In the genomic region with DNA sequence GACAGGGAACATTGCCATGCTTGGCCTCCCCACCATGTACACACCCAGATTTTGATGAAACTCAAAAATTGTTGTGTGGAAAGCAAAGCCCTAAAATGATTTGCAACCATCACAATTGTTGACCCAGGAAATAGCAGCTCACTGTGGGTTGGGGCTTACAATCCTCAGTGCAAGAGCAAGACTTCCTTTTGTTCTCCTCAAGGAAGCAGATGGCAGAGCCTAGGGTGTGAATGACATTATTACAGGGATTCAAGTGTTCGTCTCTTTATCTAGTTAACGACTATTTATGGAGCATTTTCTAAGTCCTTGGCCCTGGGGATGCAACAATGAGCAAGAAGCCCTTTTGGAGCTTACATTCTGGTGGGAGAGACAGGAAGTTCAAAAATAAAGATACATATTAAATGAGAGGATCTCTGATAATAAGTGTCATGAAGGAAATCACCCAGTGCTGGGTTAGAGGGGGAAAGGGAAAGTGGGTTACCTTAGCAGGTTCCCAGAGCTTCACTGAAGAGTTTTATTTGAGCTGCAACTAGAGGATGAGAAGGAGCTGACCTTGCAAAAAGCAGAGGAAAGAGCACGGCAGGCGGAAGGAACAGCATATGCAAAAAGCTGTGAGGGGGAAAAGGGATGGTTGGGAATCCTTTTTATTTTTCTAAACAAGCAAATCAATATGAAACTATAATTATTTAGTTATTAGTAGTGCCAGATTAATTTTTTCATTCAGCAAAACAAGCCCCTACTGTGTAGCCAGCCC, we compare ENCODE assay signal across 12 cellular contexts. TPM values are rescaled to one million over a fixed set of nuclear protein-coding genes. Genes with fewer than 3 reads are reported as not detected.
A peak's percentile ranks its signal among the peaks of the same experiment; 100 is the strongest.
DNase-seq lines count a peak whose midpoint lies in the region; ATAC-seq and TF ChIP-seq lines count a peak whose summit lies in the region.
"Had no signal": no experiment of that assay in that cellular context is flagged by ENCODE, and none has a peak within 500 bp of the region (broad histone marks: within the 10 kb centered on the region; RNA-seq: fewer than 3 reads in every experiment).

No MANE protein-coding gene starts in this region.

- H3K27me3 ChIP-seq in H9 (ENCODE audit: insufficient read depth, low read length) (no peaks in the 10 kb centered on the region), mesendoderm (ENCODE audit: insufficient read depth, low read length, poor library complexity) (no peaks in the 10 kb centered on the region)
- H3K27me3 ChIP-seq: brain microvascular endothelial cell, sigmoid colon had no signal

- H3K23ac ChIP-seq in H9 (ENCODE audit: insufficient read length, low read depth, low read length), result no peak overlapping the region
- no peak overlapping the region for H3K23ac ChIP-seq in mesendoderm (ENCODE audit: low read length)

- H3K36me3 Mint-ChIP-seq in H9 (ENCODE audit: insufficient read depth in 1 of 3, low read depth in 3 of 3) (no peaks in the 10 kb centered on the region), T-cell (no peaks in the 10 kb centered on the region)

- H3K4me1 Mint-ChIP-seq in H9 (peaks cover 63 to 72% of the 10 kb centered on the region in 2 experiments), T-cell (peaks cover 91 to 95% (median 95%) of the 10 kb centered on the region in 3 donors)

- no peak overlapping the region for H2BK15ac ChIP-seq in H9 (ENCODE audit: low read depth, low read length)
- H2BK15ac ChIP-seq in mesendoderm (replicated peaks; ENCODE audit: low read depth), result no peak overlapping the region

- POLR2A ChIA-PET in T-cell (lab: Charles Lee), result interaction anchor here in 1 of 2 donors (0.5 kb wide), 1 partner anchor 43 kb away, joined by 5 read pairs; no protein-coding TSS in a partner anchor

- TF ChIP-seq CTCF in H9 (conservative IDR thresholded peaks at IDR 0.05), result no peak

- H3K27ac Mint-ChIP-seq in H9, result peak overlapping the region; percentile 71 to 99 (median 95)
- peak overlapping the region; percentile 87 to 93 for H3K27ac Mint-ChIP-seq in T-cell

- H2AFZ ChIP-seq in H9 (ENCODE audit: low read length), result no peak overlapping the region

- H3K36me3 ChIP-seq in mesendoderm (ENCODE audit: control insufficient read depth, insufficient read depth, low read length), result no peaks in the 10 kb centered on the region
- H3K36me3 ChIP-seq: brain microvascular endothelial cell, sigmoid colon had no signal

- no peaks in the 10 kb centered on the region for H3K23me2 ChIP-seq in H9 (ENCODE audit: insufficient read length, low read depth, low read length, poor library complexity, severe bottlenecking)

- H3K4me2 ChIP-seq in H9 (ENCODE audit: insufficient read depth, insufficient read length, low read length) (peak overlapping the region; percentile 7), mesendoderm (ENCODE audit: low read length) (peak overlapping the region; percentile 17)

- H3K27ac ChIP-seq in H9 (ENCODE audit: insufficient read length, low read depth, low read length), result peak overlapping the region; percentile 85
- peak overlapping the region; percentile 95 for H3K27ac ChIP-seq in mesendoderm (ENCODE audit: low read depth, low read length)
- H3K27ac ChIP-seq: brain microvascular endothelial cell, sigmoid colon had no signal

- H3K79me1 ChIP-seq in H9 (ENCODE audit: insufficient read depth, low read depth, low read length, poor library complexity, severe bottlenecking) (no peaks in the 10 kb centered on the region), mesendoderm (ENCODE audit: low read length) (no peaks in the 10 kb centered on the region)

- CTCF ChIA-PET in T-cell (lab: Charles Lee), result interaction anchor here in 1 of 2 donors (0.8 to 1.2 kb wide), 2 partner anchors 15 to 37 kb away, joined by 4 read pairs; no protein-coding TSS in a partner anchor

- peak overlapping the region; percentile 3 for H4K5ac ChIP-seq in H9 (ENCODE audit: insufficient read length, low read depth, low read length)
- H4K5ac ChIP-seq in mesendoderm (ENCODE audit: low read length), result no peak overlapping the region

- H3K56ac ChIP-seq in H9 (ENCODE audit: insufficient read length, low read depth, low read length) (no peak overlapping the region), mesendoderm (ENCODE audit: low read length) (peak overlapping the region; percentile 91)

- H2BK20ac ChIP-seq in H9 (ENCODE audit: low read depth, low read length, poor library complexity, severe bottlenecking), result no peak overlapping the region

- peak; percentile 73 for DNase-seq in DMS79 treated with DMSO at 0.1 percent for 48 hours (lab: John Stamatoyannopoulos, UW)
- no peak for DNase-seq in DMS79 (lab: John Stamatoyannopoulos, UW)
- no peak for DNase-seq in H9
- no peak for DNase-seq in T-cell
- DNase-seq in mesendoderm, result peak; percentile 91
- DNase-seq in foreskin melanocyte, result no peak
- no peak for DNase-seq in NCI-H526 treated with DMSO at 0.1 percent for 48 hours (lab: John Stamatoyannopoulos, UW)
- no peak for DNase-seq in T1000 (lab: John Stamatoyannopoulos, UW)
- DNase-seq: brain microvascular endothelial cell, left ventricle myocardium superior, sigmoid colon had no signal

- H3K9ac ChIP-seq in H9 (ENCODE audit: extremely low read depth, insufficient read length, low read length) (no peak overlapping the region), mesendoderm (ENCODE audit: low read length) (peak overlapping the region; percentile 48)

- H3K79me2 ChIP-seq in H9 (ENCODE audit: insufficient read depth, low read length) (no peaks in the 10 kb centered on the region), mesendoderm (ENCODE audit: control insufficient read depth, insufficient read depth, low read length) (no peaks in the 10 kb centered on the region)

- no peak overlapping the region for H3K4me3 ChIP-seq in mesendoderm (ENCODE audit: low read length)
- H3K4me3 ChIP-seq: sigmoid colon had no signal

- H3T11ph ChIP-seq in H9 (ENCODE audit: low read length), result no peak overlapping the region

- no peaks in the 10 kb centered on the region for H4K20me1 ChIP-seq in H9 (ENCODE audit: control insufficient read depth, insufficient read depth, insufficient read length)

- H2BK12ac ChIP-seq in H9 (ENCODE audit: insufficient read length, low read depth, low read length), result no peak overlapping the region

- no peaks in the 10 kb centered on the region for H3K9me3 ChIP-seq in H9 (ENCODE audit: control insufficient read depth, low read depth, low read length)
- H3K9me3 ChIP-seq: sigmoid colon had no signal

- H4K91ac ChIP-seq in H9 (ENCODE audit: insufficient read length, low read depth, low read length), result no peak overlapping the region

- WGBS in H9 (ENCODE audit: extremely low coverage, insufficient read length, low lambda C conversion rate), result no CpG with 5 or more reads among the region's 4 CpGs
- no CpG with 5 or more reads among the region's 4 CpGs for WGBS in mesendoderm (ENCODE audit: extremely low coverage, insufficient coverage, low lambda C conversion rate)

- H3K27me3 Mint-ChIP-seq in H9 (ENCODE audit: low read depth) (peaks cover 2% of the 10 kb centered on the region; the same call in 1 of the 2 replicates), T-cell (no peaks in the 10 kb centered on the region)

- H3K18ac ChIP-seq in H9 (ENCODE audit: insufficient read length, low read depth, low read length), result no peak overlapping the region
- peak overlapping the region; percentile 96 for H3K18ac ChIP-seq in mesendoderm (ENCODE audit: low read length)

- H2BK5ac ChIP-seq in H9 (ENCODE audit: insufficient read length, low read length), result no peak overlapping the region
- peak overlapping the region; percentile 99 for H2BK5ac ChIP-seq in mesendoderm (ENCODE audit: low read length)

- H4K8ac ChIP-seq in H9 (replicated peaks; ENCODE audit: insufficient read length, low read depth, low read length), result no peak overlapping the region
- peak overlapping the region; percentile 77 for H4K8ac ChIP-seq in mesendoderm (ENCODE audit: low read depth, low read length)

- H2BK120ac ChIP-seq in H9 (ENCODE audit: low read depth, low read length, poor library complexity, severe bottlenecking) (no peak overlapping the region), mesendoderm (ENCODE audit: low read depth, low read length) (peak overlapping the region; percentile 97)

- H3K4ac ChIP-seq in H9 (ENCODE audit: low read depth, low read length), result no peak overlapping the region
- peak overlapping the region; percentile 95 for H3K4ac ChIP-seq in mesendoderm (ENCODE audit: low read depth, low read length)

- H3K14ac ChIP-seq in H9 (ENCODE audit: insufficient read depth, low read length), result no peak overlapping the region

- H2AK5ac ChIP-seq in H9 (ENCODE audit: insufficient read length, low read length) (no peak overlapping the region), mesendoderm (ENCODE audit: low read length) (no peak overlapping the region)

- H3K4me1 ChIP-seq in H9 (ENCODE audit: insufficient read depth, low read length), result peaks cover 23% of the 10 kb centered on the region
- H3K4me1 ChIP-seq in mesendoderm (ENCODE audit: control insufficient read depth, low read depth, low read length), result peaks cover 29% of the 10 kb centered on the region
- H3K4me1 ChIP-seq: sigmoid colon had no signal

- H3K4me3 Mint-ChIP-seq in H9 (peak overlapping the region in 1 of 2 experiments; percentile 22; a peak in 3 of 5 replicates), T-cell (peak overlapping the region in 2 of 3 donors; percentile 14 to 77)

- H3K9me3 Mint-ChIP-seq in H9 (no peaks in the 10 kb centered on the region), T-cell (no peaks in the 10 kb centered on the region)

- no peak for ATAC-seq in T-cell (replicated peaks in 1 of 4)
- ATAC-seq: activated CD4-positive, CD25-positive, alpha-beta regulatory T cell treated with anti-CD3 and anti-CD28 coated beads, Interleukin-2, amount 50 U/mL, for 24 hours; left ventricle myocardium superior had no signal

RNA-seq across cellular contexts. Expression of gene ID3, which starts 38.5 kb away (rescaled TPM):
- 113 and 119 TPM in 2 replicates for total RNA-seq in H9 (2021)
- total RNA-seq in T-cell, result 10 to 100 TPM; 20.7 to 99.7 (median 81.3) TPM
- polyA plus RNA-seq in mesendoderm (2013, experiment 1 of 2), result 209 TPM
- 208 TPM for polyA plus RNA-seq in mesendoderm (2013, experiment 2 of 2)

Comparison
In these comparisons a context has a peak if more than half of its experiments do, and no peak if none do; other contexts are left out.
1. DNase-seq: peak in DMS79 treated with DMSO at 0.1 percent for 48 hours (single experiment) and mesendoderm (single experiment); none in DMS79 (single experiment), H9 (single experiment), T-cell (0 of 34), foreskin melanocyte (single experiment), NCI-H526 treated with DMSO at 0.1 percent for 48 hours (single experiment) and T1000 (single experiment).